In genomic region chr4:118683513-118683912, GRCh38 we compare ENCODE assay signal across 1 cellular context.
TF ChIP-seq lines count a peak whose summit lies in the region.

No MANE protein-coding gene starts in this region.

TF ChIP-seq in K562, 482 proteins besides CTCF, POLR2A, EP300 and RAD21 (continued from another document):
- TF ChIP-seq ZBTB34 (CRISPR knock-in tag; IDR thresholded peaks at IDR 0.05) (no peak), RCOR1 (IDR thresholded peaks at IDR 0.05; ENCODE audit: borderline replicate concordance in 1 of 2, low read depth in 2 of 2, low read length in 2 of 2) (no peak), GABPA (tag; conservative IDR thresholded peaks at IDR 0.05; ENCODE audit: low read depth) (peak; percentile 81), CCAR2 (IDR thresholded peaks at IDR 0.05; ENCODE audit: low read depth, low read length) (no peak)
